In the genomic region with DNA sequence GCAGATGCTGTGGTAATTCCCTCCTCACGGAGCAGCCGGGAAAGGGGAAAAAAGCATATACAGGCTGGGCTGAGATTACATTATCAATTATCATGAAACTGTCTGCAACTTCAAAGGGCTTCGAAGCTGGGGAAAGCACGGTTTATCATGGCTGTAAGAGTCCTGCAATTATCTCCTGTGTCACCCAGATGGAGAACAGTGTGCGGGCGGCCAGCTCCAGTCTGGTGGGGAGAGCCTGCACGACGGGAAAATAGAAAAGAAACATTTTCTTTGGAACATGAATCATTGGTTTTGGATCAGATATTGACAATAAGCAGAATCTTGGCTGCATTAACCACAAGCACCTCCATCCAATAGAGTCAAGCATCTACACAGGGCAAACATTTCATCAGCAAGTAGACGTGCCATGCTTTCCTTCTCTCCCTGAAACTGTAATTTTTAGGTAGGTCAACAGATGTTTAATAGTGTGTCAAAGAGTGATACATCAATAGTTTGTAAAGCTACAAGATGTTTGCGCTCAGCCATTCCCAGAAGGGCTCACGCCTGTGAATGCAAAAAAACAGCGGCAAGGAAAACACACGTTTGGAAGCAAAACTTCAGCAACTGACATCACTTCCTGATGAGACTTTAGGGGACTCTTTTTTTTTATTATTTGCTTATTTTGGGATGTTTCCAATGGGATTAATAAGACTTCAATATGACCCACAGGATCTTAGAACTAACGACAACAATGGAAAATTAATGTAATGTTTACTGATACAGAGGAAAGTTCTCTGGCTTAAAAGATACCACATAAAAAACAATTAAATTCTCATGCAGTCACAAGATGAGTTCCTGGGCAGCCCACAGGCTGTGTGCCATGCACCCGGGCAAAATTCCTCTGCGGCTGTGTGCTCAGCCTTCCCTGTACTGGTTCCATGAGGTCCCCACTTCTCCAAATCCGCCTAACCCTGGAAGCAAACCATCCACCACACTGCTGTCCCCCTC, we compare ENCODE assay signal across 24 cellular contexts.
"Had no signal": no experiment of that assay in that cellular context is flagged by ENCODE, and none has a peak within 500 bp of the region (broad histone marks: within the 10 kb centered on the region; RNA-seq: fewer than 3 reads in every experiment).

No MANE protein-coding gene starts in this region.

- H3K36me3 ChIP-seq: colonic mucosa, gastrocnemius medialis, ovary, right lobe of liver, thoracic aorta, transverse colon, upper lobe of right lung, uterus had no signal

- H3K27me3 ChIP-seq: colonic mucosa, gastrocnemius medialis, ovary, right lobe of liver, uterus had no signal

- DNase-seq: colonic mucosa; effector CD8-positive, alpha-beta T cell; endodermal cell; foreskin fibroblast; gastrocnemius medialis; head of caudate nucleus; hippocampal formation; left colon; mesenchymal stem cell; midbrain; naive thymus-derived CD4-positive, alpha-beta T cell; nephron progenitor cell; nucleus accumbens; ovary; psoas muscle; right lobe of liver; stimulated activated CD4-positive, alpha-beta T cell treated with anti-CD3 and anti-CD28 coated beads, Interleukin-4, amount 100 ng/mL, for 4 hours; stimulated activated naive B cell treated with anti-CD40 and anti-IgM and Interleukin-4, amounts not matched to agents 10 μg/mL and 1 μg/mL and 100 μg/mL, for 72 hours; transverse colon; upper lobe of right lung; uterus had no signal

- H3K4me3 ChIP-seq: colonic mucosa, gastrocnemius medialis, ovary, psoas muscle, right lobe of liver, thoracic aorta, transverse colon, upper lobe of right lung, uterus had no signal

- H3K27ac ChIP-seq: colonic mucosa, epithelial cell of prostate, gastrocnemius medialis, ovary, psoas muscle, right lobe of liver, thoracic aorta, transverse colon, upper lobe of right lung, uterus had no signal

- ATAC-seq: esophagus mucosa; gastrocnemius medialis; left colon; naive thymus-derived CD4-positive, alpha-beta T cell; psoas muscle; right lobe of liver; stimulated activated naive B cell treated with anti-CD40 and anti-IgM and Interleukin-4, amounts not matched to agents 10 μg/mL and 1 μg/mL and 100 μg/mL, for 72 hours; upper lobe of right lung had no signal

- H3K9me3 ChIP-seq: colonic mucosa, gastrocnemius medialis, ovary, psoas muscle, right lobe of liver, thoracic aorta, transverse colon, upper lobe of right lung, uterus had no signal

- H3K4me1 ChIP-seq: colonic mucosa, gastrocnemius medialis, psoas muscle, right lobe of liver, transverse colon, upper lobe of right lung, uterus had no signal
